ENCODE assay signal across 1 cellular context in genomic region chr3:194272861-194273266, GRCh38.
TF ChIP-seq lines count a peak whose summit lies in the region.

No MANE protein-coding gene starts in this region.

TF ChIP-seq in HepG2, 621 proteins besides CTCF, POLR2A, EP300 and RAD21 (continued from another document):
- no peak for TF ChIP-seq ZNF576 (CRISPR knock-in tag; IDR thresholded peaks at IDR 0.05)
- no peak for TF ChIP-seq ISL2 (CRISPR knock-in tag; IDR thresholded peaks at IDR 0.05)
- TF ChIP-seq CENPBD1 (CRISPR knock-in tag; IDR thresholded peaks at IDR 0.05; ENCODE audit: borderline replicate concordance, low read depth), result no peak
- no peak for TF ChIP-seq ZNF570 (CRISPR knock-in tag; IDR thresholded peaks at IDR 0.05; ENCODE audit: borderline replicate concordance)
- TF ChIP-seq ZNF775 (CRISPR knock-in tag; IDR thresholded peaks at IDR 0.05; ENCODE audit: borderline replicate concordance), result no peak
- TF ChIP-seq, protein P1, sequence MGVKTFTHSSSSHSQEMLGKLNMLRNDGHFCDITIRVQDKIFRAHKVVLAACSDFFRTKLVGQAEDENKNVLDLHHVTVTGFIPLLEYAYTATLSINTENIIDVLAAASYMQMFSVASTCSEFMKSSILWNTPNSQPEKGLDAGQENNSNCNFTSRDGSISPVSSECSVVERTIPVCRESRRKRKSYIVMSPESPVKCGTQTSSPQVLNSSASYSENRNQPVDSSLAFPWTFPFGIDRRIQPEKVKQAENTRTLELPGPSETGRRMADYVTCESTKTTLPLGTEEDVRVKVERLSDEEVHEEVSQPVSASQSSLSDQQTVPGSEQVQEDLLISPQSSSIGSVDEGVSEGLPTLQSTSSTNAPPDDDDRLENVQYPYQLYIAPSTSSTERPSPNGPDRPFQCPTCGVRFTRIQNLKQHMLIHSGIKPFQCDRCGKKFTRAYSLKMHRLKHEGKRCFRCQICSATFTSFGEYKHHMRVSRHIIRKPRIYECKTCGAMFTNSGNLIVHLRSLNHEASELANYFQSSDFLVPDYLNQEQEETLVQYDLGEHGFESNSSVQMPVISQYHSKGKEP (CRISPR knock-in tag; IDR thresholded peaks at IDR 0.05), result no peak
